ENCODE assay signal across 1 cellular context in the genomic region with DNA sequence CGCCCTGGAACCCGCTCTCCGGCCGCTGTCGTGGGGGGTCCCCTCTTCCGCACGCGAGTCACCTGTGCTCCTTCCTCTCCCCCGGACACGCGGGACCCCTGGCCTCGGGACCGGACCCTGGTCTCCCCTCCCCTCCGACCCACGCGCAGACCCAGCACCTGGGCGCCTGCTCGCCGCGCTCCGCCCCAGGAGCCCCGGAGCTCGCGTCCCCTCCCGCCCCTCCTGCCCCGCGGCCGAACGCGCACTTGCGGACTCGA.
TF ChIP-seq lines count a peak whose summit lies in the region.

No MANE protein-coding gene starts in this region.

TF ChIP-seq in WTC11, 78 proteins besides CTCF, POLR2A, EP300 and RAD21 (continued from another document):
- TF ChIP-seq RELA (CRISPR knock-in tag; IDR thresholded peaks at IDR 0.05; ENCODE audit: borderline replicate concordance) (no peak), NR1H2 (CRISPR knock-in tag; IDR thresholded peaks at IDR 0.05) (no peak)
- TF ChIP-seq, protein P1, sequence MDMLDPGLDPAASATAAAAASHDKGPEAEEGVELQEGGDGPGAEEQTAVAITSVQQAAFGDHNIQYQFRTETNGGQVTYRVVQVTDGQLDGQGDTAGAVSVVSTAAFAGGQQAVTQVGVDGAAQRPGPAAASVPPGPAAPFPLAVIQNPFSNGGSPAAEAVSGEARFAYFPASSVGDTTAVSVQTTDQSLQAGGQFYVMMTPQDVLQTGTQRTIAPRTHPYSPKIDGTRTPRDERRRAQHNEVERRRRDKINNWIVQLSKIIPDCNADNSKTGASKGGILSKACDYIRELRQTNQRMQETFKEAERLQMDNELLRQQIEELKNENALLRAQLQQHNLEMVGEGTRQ (CRISPR knock-in tag; IDR thresholded peaks at IDR 0.05): no peak
